ENCODE assay signal across 1 cellular context in genomic region chr16:67192781-67193260, GRCh38.
A peak's percentile ranks its signal among the peaks of the same experiment; 100 is the strongest.
TF ChIP-seq lines count a peak whose summit lies in the region.

No MANE protein-coding gene starts in this region.

TF ChIP-seq in HepG2, 621 proteins besides CTCF, POLR2A, EP300 and RAD21:
- TF ChIP-seq MEIS1 (CRISPR knock-in tag; IDR thresholded peaks at IDR 0.05; ENCODE audit: borderline replicate concordance): 0 out of 2 replicates have a peak, but pooled peaks have one; percentile 53
- 0 out of 2 replicates have a peak, but pooled peaks have one; percentile 21 for TF ChIP-seq GTF3A (CRISPR knock-in tag; conservative IDR thresholded peaks at IDR 0.05)
- TF ChIP-seq GPBP1L1 (CRISPR knock-in tag; IDR thresholded peaks at IDR 0.05): no peak
- 0 out of 2 replicates have a peak, but pooled peaks have one; percentile 16 for TF ChIP-seq SALL1 (CRISPR knock-in tag; IDR thresholded peaks at IDR 0.05)
- peak; percentile 86; the same call in 1 of the 2 replicates for TF ChIP-seq ZNF572 (CRISPR knock-in tag; IDR thresholded peaks at IDR 0.05)
- peak; percentile 9; the same call in 1 of the 2 replicates for TF ChIP-seq ZNF451 (CRISPR knock-in tag; IDR thresholded peaks at IDR 0.05)
- TF ChIP-seq ZNF224 (CRISPR knock-in tag; IDR thresholded peaks at IDR 0.05): no peak
- no peak for TF ChIP-seq PITX1 (CRISPR knock-in tag; IDR thresholded peaks at IDR 0.05)
- 0 out of 2 replicates have a peak, but pooled peaks have one; percentile 1 for TF ChIP-seq ZNF609 (CRISPR knock-in tag; IDR thresholded peaks at IDR 0.05; ENCODE audit: borderline replicate concordance)
- TF ChIP-seq ZNF230 (CRISPR knock-in tag; IDR thresholded peaks at IDR 0.05): 0 out of 2 replicates have a peak, but pooled peaks have one; percentile 44
- TF ChIP-seq ZNF614 (CRISPR knock-in tag; IDR thresholded peaks at IDR 0.05; ENCODE audit: borderline replicate concordance): no peak
- 0 out of 2 replicates have a peak, but pooled peaks have one; percentile 27 for TF ChIP-seq ZBTB3 (CRISPR knock-in tag; IDR thresholded peaks at IDR 0.05; ENCODE audit: borderline replicate concordance, low read depth)
- TF ChIP-seq ZNF256 (CRISPR knock-in tag; conservative IDR thresholded peaks at IDR 0.05): 0 out of 2 replicates have a peak, but pooled peaks have one; percentile 36
- peak; percentile 27; the same call in 1 of the 2 replicates for TF ChIP-seq SAP130 (CRISPR knock-in tag; IDR thresholded peaks at IDR 0.05; ENCODE audit: low read depth)
- 0 out of 2 replicates have a peak, but pooled peaks have one; percentile 61 for TF ChIP-seq ZNF557 (CRISPR knock-in tag; IDR thresholded peaks at IDR 0.05)
- 0 out of 2 replicates have a peak, but pooled peaks have one; percentile 41 for TF ChIP-seq ZNF367 (CRISPR knock-in tag; IDR thresholded peaks at IDR 0.05; ENCODE audit: borderline replicate concordance)
- peak; percentile 61; the same call in 1 of the 2 replicates for TF ChIP-seq ZNF619 (CRISPR knock-in tag; IDR thresholded peaks at IDR 0.05)
- TF ChIP-seq ZEB1 (IDR thresholded peaks at IDR 0.05; ENCODE audit: insufficient replicate concordance, low read depth): peak; percentile 36
- TF ChIP-seq CREM (IDR thresholded peaks at IDR 0.05): no peak
- peak; percentile 4; the same call in 1 of the 2 replicates for TF ChIP-seq CREM (CRISPR knock-in tag; IDR thresholded peaks at IDR 0.05)
- peak; percentile 81; the same call in 1 of the 2 replicates for TF ChIP-seq ZNF839 (CRISPR knock-in tag; IDR thresholded peaks at IDR 0.05; ENCODE audit: borderline replicate concordance)
- peak; percentile 66; the same call in 1 of the 2 replicates for TF ChIP-seq NFE2L1 (CRISPR knock-in tag; IDR thresholded peaks at IDR 0.05; ENCODE audit: borderline replicate concordance)
- 0 out of 2 replicates have a peak, but pooled peaks have one; percentile 56 for TF ChIP-seq DNMT1 (CRISPR knock-in tag; IDR thresholded peaks at IDR 0.05)
- peak; percentile 80; the same call in 1 of the 2 replicates for TF ChIP-seq TFAP4 (IDR thresholded peaks at IDR 0.05; ENCODE audit: borderline replicate concordance, low read depth)
- TF ChIP-seq MAFK (conservative IDR thresholded peaks at IDR 0.05 in 1 of 2, IDR thresholded peaks at IDR 0.05 in 1 of 2; ENCODE audit: low read length in 2 of 2): no peak
- TF ChIP-seq ZBTB33 (CRISPR knock-in tag; IDR thresholded peaks at IDR 0.05): 0 out of 2 replicates have a peak, but pooled peaks have one; percentile 8
- TF ChIP-seq HNF1A (IDR thresholded peaks at IDR 0.05; ENCODE audit: low read depth): no peak
- 0 out of 2 replicates have a peak, but pooled peaks have one; percentile 26 for TF ChIP-seq HNF1A (CRISPR knock-in tag; IDR thresholded peaks at IDR 0.05; ENCODE audit: borderline replicate concordance)
- no peak for TF ChIP-seq BCL6 (CRISPR knock-in tag; IDR thresholded peaks at IDR 0.05)
